ENCODE assay signal across 8 cellular contexts in genomic region chr1:52141513-52142219, GRCh38. TPM values are rescaled to one million over a fixed set of nuclear protein-coding genes. Genes with fewer than 3 reads are reported as not detected.
DNase-seq lines count a peak whose midpoint lies in the region; ATAC-seq and TF ChIP-seq lines count a peak whose summit lies in the region.

A gene with protein sequence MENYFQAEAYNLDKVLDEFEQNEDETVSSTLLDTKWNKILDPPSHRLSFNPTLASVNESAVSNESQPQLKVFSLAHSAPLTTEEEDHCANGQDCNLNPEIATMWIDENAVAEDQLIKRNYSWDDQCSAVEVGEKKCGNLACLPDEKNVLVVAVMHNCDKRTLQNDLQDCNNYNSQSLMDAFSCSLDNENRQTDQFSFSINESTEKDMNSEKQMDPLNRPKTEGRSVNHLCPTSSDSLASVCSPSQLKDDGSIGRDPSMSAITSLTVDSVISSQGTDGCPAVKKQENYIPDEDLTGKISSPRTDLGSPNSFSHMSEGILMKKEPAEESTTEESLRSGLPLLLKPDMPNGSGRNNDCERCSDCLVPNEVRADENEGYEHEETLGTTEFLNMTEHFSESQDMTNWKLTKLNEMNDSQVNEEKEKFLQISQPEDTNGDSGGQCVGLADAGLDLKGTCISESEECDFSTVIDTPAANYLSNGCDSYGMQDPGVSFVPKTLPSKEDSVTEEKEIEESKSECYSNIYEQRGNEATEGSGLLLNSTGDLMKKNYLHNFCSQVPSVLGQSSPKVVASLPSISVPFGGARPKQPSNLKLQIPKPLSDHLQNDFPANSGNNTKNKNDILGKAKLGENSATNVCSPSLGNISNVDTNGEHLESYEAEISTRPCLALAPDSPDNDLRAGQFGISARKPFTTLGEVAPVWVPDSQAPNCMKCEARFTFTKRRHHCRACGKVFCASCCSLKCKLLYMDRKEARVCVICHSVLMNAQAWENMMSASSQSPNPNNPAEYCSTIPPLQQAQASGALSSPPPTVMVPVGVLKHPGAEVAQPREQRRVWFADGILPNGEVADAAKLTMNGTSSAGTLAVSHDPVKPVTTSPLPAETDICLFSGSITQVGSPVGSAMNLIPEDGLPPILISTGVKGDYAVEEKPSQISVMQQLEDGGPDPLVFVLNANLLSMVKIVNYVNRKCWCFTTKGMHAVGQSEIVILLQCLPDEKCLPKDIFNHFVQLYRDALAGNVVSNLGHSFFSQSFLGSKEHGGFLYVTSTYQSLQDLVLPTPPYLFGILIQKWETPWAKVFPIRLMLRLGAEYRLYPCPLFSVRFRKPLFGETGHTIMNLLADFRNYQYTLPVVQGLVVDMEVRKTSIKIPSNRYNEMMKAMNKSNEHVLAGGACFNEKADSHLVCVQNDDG (N-terminal part only) (plus strand): TSS chr1:52142089. CDS start chr1:52233207, 91,118 bp downstream.

- no peaks in the 10 kb centered on the region for H3K27me3 ChIP-seq in adrenal gland

- no peaks in the 10 kb centered on the region for H3K36me3 ChIP-seq in adrenal gland (replicated peaks in 1 of 2)
- H3K36me3 ChIP-seq in urinary bladder (ENCODE audit: insufficient read depth) = no peaks in the 10 kb centered on the region

- 0 to 3% (median 1%) methylated on average over 15 to 72 of the region's 72 CpGs for WGBS in adrenal gland, 4 donors
- under 1% methylated on average over 72 of the region's 72 CpGs for WGBS in urinary bladder

- H3K9me3 ChIP-seq in adrenal gland (replicated peaks in 1 of 3) = no peaks in the 10 kb centered on the region

- DNase-seq in EL = peak; percentile 80
- DNase-seq in H4 (ENCODE audit: low spot score) = peak; percentile 53
- DNase-seq in M059J (ENCODE audit: low read depth) = peak; percentile 73
- peak; percentile 54 for DNase-seq in T follicular helper cell (ENCODE audit: low read depth)
- DNase-seq in adrenal gland = peak; percentile 63 to 79 (median 70)
- peak; percentile 83 for DNase-seq in left cardiac atrium
- DNase-seq in posterior vena cava (ENCODE audit: low spot score) = peak; percentile 92

- intact Hi-C loops in adrenal gland (cut with DNase I) = loop anchor here in 1 of 2 donors (5.0 kb wide), 1 partner anchor 156 kb away; no protein-coding TSS in a partner anchor
- intact Hi-C loops in left cardiac atrium (cut with DNase I) = loop anchor here in 1 of 2 donors (5.0 kb wide), 1 partner anchor 156 kb away; no protein-coding TSS in a partner anchor
- intact Hi-C loops in posterior vena cava (cut with DNase I) = no loop called here

- peak in 4 of 6 experiments; percentile 7 to 96 (median 88) for TF ChIP-seq CTCF in adrenal gland (IDR thresholded peaks at IDR 0.05)

- peak; percentile 44 to 73 for TF ChIP-seq POLR2A in adrenal gland (IDR thresholded peaks at IDR 0.05)

- H3K4me1 ChIP-seq in adrenal gland (replicated peaks in 1 of 2) (peaks cover 4 to 20% of the 10 kb centered on the region in 2 donors), urinary bladder (ENCODE audit: insufficient read depth) (no peaks in the 10 kb centered on the region)

- peak within 1 kb of the TSS; percentile 60 to 97 (median 97) for H3K27ac ChIP-seq in adrenal gland
- peak within 1 kb of the TSS; percentile 94 for H3K27ac ChIP-seq in urinary bladder (ENCODE audit: low read depth)

- peak; percentile 94 to 97 for ATAC-seq in left cardiac atrium

- H3K4me3 ChIP-seq in adrenal gland = peak within 1 kb of the TSS in 3 of 4 donors; percentile 4 to 98 (median 59)
- peak within 1 kb of the TSS; percentile 95 for H3K4me3 ChIP-seq in urinary bladder (ENCODE audit: low read depth, low read length)

RNA-seq across cellular contexts. Expression of the gene that starts here (rescaled TPM):
- total RNA-seq in H4 (2014; rRNA removed; shearing (Covaris generic)) = 13.9 and 15.0 TPM in 2 replicates
- total RNA-seq in M059J (2014; rRNA removed; shearing (Covaris generic)) = 9.2 and 13.5 TPM in 2 replicates
- 10 to 100 TPM; 13.7 to 28.9 (median 23.9) TPM for total RNA-seq in adrenal gland
- polyA plus RNA-seq in adrenal gland = 10 to 100 TPM in 1 of 3 donors, 1 to 10 TPM in 2; 3.4 to 17.8 (median 3.4) TPM
- 10 to 100 TPM; 15.5 to 16.1 TPM for total RNA-seq in left cardiac atrium
- total RNA-seq in posterior vena cava = 10 to 100 TPM; 19.0 to 19.8 TPM
- 73.5 TPM for total RNA-seq in urinary bladder
- polyA plus RNA-seq in urinary bladder = 13.1 TPM

Comparison
In these comparisons a context has a peak if more than half of its experiments do, and no peak if none do; other contexts are left out.
1. Peak in every context shown above with its lines: DNase-seq, ATAC-seq, H3K4me3 ChIP-seq and H3K27ac ChIP-seq.